Comparison of ENCODE assay signal across 21 cellular contexts in genomic region chr2:149575742-149576141, GRCh38.
"Had no signal": no experiment of that assay in that cellular context is flagged by ENCODE, and none has a peak within 500 bp of the region (broad histone marks: within the 10 kb centered on the region; RNA-seq: fewer than 3 reads in every experiment).

No MANE protein-coding gene starts in this region.

- FAIRE-seq: urothelium cell line had no signal

- H3K27me3 Mint-ChIP-seq: effector memory CD8-positive, alpha-beta T cell; memory B cell; progenitor cell of endocrine pancreas; stimulated activated memory B cell treated with anti-CD40 and anti-IgM and Interleukin-4, amounts not matched to agents 10 μg/mL and 1 μg/mL and 100 μg/mL, for 72 hours had no signal

- H3K9me3 Mint-ChIP-seq: effector memory CD8-positive, alpha-beta T cell; memory B cell; natural killer cell; stimulated activated memory B cell treated with anti-CD40 and anti-IgM and Interleukin-4, amounts not matched to agents 10 μg/mL and 1 μg/mL and 100 μg/mL, for 72 hours had no signal

- H3K27ac ChIP-seq: gastroesophageal sphincter, heart left ventricle, hepatocyte, ovary, testis, tibial artery, upper lobe of left lung had no signal

- H3K4me1 ChIP-seq: testis had no signal

- H3K4me3 ChIP-seq: gastroesophageal sphincter, heart left ventricle, hepatocyte, lung, ovary, testis, tibial artery, upper lobe of left lung had no signal

- H3K4me2 ChIP-seq: hepatocyte had no signal

- DNase-seq: cortex of kidney; effector memory CD8-positive, alpha-beta T cell; heart left ventricle; islet precursor cell; natural killer cell; occipital lobe; ovary; stimulated activated CD4-positive, alpha-beta T cell treated with anti-CD3 and anti-CD28 coated beads, Interleukin-4, amount 100 ng/mL, for 4 hours; stimulated activated naive CD8-positive, alpha-beta T cell treated with anti-CD3 and anti-CD28 coated beads, Interleukin-15, Interleukin-2, amounts not matched to agents 100 U/mL and 50 U/mL, for 24 hours; substantia nigra; testis; tibial artery; upper lobe of left lung had no signal

- H2AFZ ChIP-seq: hepatocyte had no signal

- H3K27me3 ChIP-seq: gastroesophageal sphincter, heart left ventricle, hepatocyte, ovary, testis, tibial artery, upper lobe of left lung had no signal

- H3K36me3 ChIP-seq: ovary had no signal

- H3K9me3 ChIP-seq: gastroesophageal sphincter, heart left ventricle, ovary, testis, tibial artery, upper lobe of left lung had no signal

- ATAC-seq: effector memory CD8-positive, alpha-beta T cell; gastroesophageal sphincter; heart left ventricle; natural killer cell; sciatic nerve; stimulated activated memory B cell treated with anti-CD40 and anti-IgM and Interleukin-4, amounts not matched to agents 10 μg/mL and 1 μg/mL and 100 μg/mL, for 72 hours; stimulated activated naive CD8-positive, alpha-beta T cell treated with anti-CD3 and anti-CD28 coated beads, Interleukin-15, Interleukin-2, amounts not matched to agents 100 U/mL and 50 U/mL, for 24 hours had no signal

- H3K27ac Mint-ChIP-seq: memory B cell; progenitor cell of endocrine pancreas; stimulated activated memory B cell treated with anti-CD40 and anti-IgM and Interleukin-4, amounts not matched to agents 10 μg/mL and 1 μg/mL and 100 μg/mL, for 72 hours had no signal

- H3K4me3 Mint-ChIP-seq: effector memory CD8-positive, alpha-beta T cell; memory B cell; natural killer cell; stimulated activated memory B cell treated with anti-CD40 and anti-IgM and Interleukin-4, amounts not matched to agents 10 μg/mL and 1 μg/mL and 100 μg/mL, for 72 hours had no signal
